ENCODE assay signal across 11 cellular contexts in genomic region chr10:70255329-70256299, GRCh38. TPM values are rescaled to one million over a fixed set of nuclear protein-coding genes. Genes with fewer than 3 reads are reported as not detected.
DNase-seq lines count a peak whose midpoint lies in the region; ATAC-seq, FAIRE-seq and TF ChIP-seq lines count a peak whose summit lies in the region.
"Had no signal": no experiment of that assay in that cellular context is flagged by ENCODE, and none has a peak within 500 bp of the region (broad histone marks: within the 10 kb centered on the region; RNA-seq: fewer than 3 reads in every experiment).

No MANE protein-coding gene starts in this region.

- ATAC-seq in K562 (peak; percentile 45; the same call in 2 of the 3 replicates), HepG2 (peak; percentile 68), GM21529 (IDR thresholded peaks at IDR 0.05; ENCODE audit: unreplicated experiment) (no peak), GM21825 (IDR thresholded peaks at IDR 0.05; ENCODE audit: unreplicated experiment) (no peak)

- no peak for DNase-seq in AG04449 (ENCODE audit: low read depth, low spot score)
- peak in 1 of 4 experiments; percentile 39 for DNase-seq in K562 (ENCODE audit: extremely low read depth in 1 of 4, low spot score in 3 of 4)
- peak; percentile 82 for DNase-seq in HepG2 (ENCODE audit: low spot score)
- no peak for DNase-seq in NCI-H128 (lab: John Stamatoyannopoulos, UW; ENCODE audit: unreplicated experiment)
- DNase-seq in MG63 = no peak
- DNase-seq: OCI-M1, right lobe of liver had no signal

- H3K4me3 ChIP-seq in AG04449 (ENCODE audit: low read depth, low read length) (0 out of 2 replicates have a peak overlapping the region, but pooled peaks have one; percentile 3), K562 (no peak overlapping the region), HepG2 (replicated peaks in 1 of 3; ENCODE audit: insufficient read depth in 1 of 3, low read depth in 2 of 3, low read length in 3 of 3) (peak overlapping the region in 2 of 3 experiments; percentile 51 to 59; a peak in 5 of 6 replicates), MG63 (no peak overlapping the region)
- H3K4me3 ChIP-seq: right lobe of liver had no signal

- H3K4me1 Mint-ChIP-seq in IgD-negative memory B cell = peaks cover 0 to 1% (median 0%) of the 10 kb centered on the region in 3 donors

- H3K36me3 ChIP-seq in K562 (ENCODE audit: control insufficient read depth, insufficient read depth, low read length) (no peaks in the 10 kb centered on the region), HepG2 (replicated peaks in 1 of 2; ENCODE audit: control insufficient read depth in 1 of 2, insufficient read depth in 2 of 2, low read length in 2 of 2) (no peaks in the 10 kb centered on the region), MG63 (no peaks in the 10 kb centered on the region)
- H3K36me3 ChIP-seq: right lobe of liver had no signal

- WGBS in K562 (ENCODE audit: insufficient coverage, low coverage, missing lambda C conversion rate) = 55% methylated on average over 70 of the region's 73 CpGs
- WGBS in HepG2 (ENCODE audit: low lambda C conversion rate) = 61% methylated on average over 67 of the region's 73 CpGs

- intact Hi-C loops in K562 (cut with micrococcal nuclease) (no loop called here), HepG2 (cut with micrococcal nuclease; ENCODE audit: unreplicated experiment) (no loop called here)

- TF ChIP-seq EP300 in K562 (IDR thresholded peaks at IDR 0.05; ENCODE audit: low read length) (no peak), HepG2 (IDR thresholded peaks at IDR 0.05; ENCODE audit: low read depth in 2 of 2, low read length in 2 of 2) (peak; percentile 31 to 67; a peak in 1 of 4 replicates), HepG2 (CRISPR knock-in tag; IDR thresholded peaks at IDR 0.05; ENCODE audit: borderline replicate concordance) (no peak; the same call in 1 of the 2 replicates)

- H3K36me3 Mint-ChIP-seq in IgD-negative memory B cell = peaks cover 1% of the 10 kb centered on the region

- 0 out of 4 replicates have a peak overlapping the region, but pooled peaks of 1 of the 2 experiments have one; percentile 19 for H3K9ac ChIP-seq in K562 (ENCODE audit: insufficient read depth in 1 of 2, low read depth in 2 of 2, low read length in 2 of 2)
- peak overlapping the region; percentile 26; the same call in 1 of the 2 replicates for H3K9ac ChIP-seq in HepG2 (ENCODE audit: insufficient read depth, low read depth, low read length)

- no peaks in the 10 kb centered on the region for H3K9me1 ChIP-seq in K562 (ENCODE audit: control insufficient read depth, insufficient read depth, low read length)

- in situ Hi-C loops in K562 (cut with MboI) (no loop called here), HepG2 (cut with HindIII; ENCODE audit: extremely low pct_ligation_motif_present, low pct_unique_long_range_greater_than_20kb) (no loop called here)

- H3K27ac ChIP-seq in K562 (ENCODE audit: extremely low read depth, low read depth, low read length) (no peak overlapping the region), HepG2 (ENCODE audit: extremely low read length, insufficient read depth, low read length) (no peak overlapping the region)
- H3K27ac ChIP-seq: right lobe of liver had no signal

- H3K4me2 ChIP-seq in K562 (ENCODE audit: insufficient read depth, low read length) (no peak overlapping the region), HepG2 (ENCODE audit: low read depth, low read length) (peak overlapping the region; percentile 79)

- CTCF ChIA-PET in AG04449 (lab: Yijun Ruan, JAX) = interaction anchor here (1.2 to 2.4 kb wide), 3 partner anchors 10 to 12 kb away, joined by 3 to 13 read pairs (median 5); no protein-coding TSS in a partner anchor
- CTCF ChIA-PET in K562 (lab: Yijun Ruan, JAX; ENCODE audit: low intra/inter-chr PET ratio) = no interaction called here
- CTCF ChIA-PET in HepG2 (lab: Yijun Ruan, JAX; ENCODE audit: low intra/inter-chr PET ratio, low total read pairs) = interaction anchor here (0.6 kb wide), 1 partner anchor 16 kb away, joined by 3 read pairs; no protein-coding TSS in a partner anchor

- H2AFZ ChIP-seq in K562 (ENCODE audit: low read depth, low read length) = no peak overlapping the region
- H2AFZ ChIP-seq in HepG2 (ENCODE audit: low read length) = no peak overlapping the region

- H3K9me3 ChIP-seq in K562 (replicated peaks; ENCODE audit: control insufficient read depth, insufficient read depth, low read depth, low read length) (no peaks in the 10 kb centered on the region), HepG2 (ENCODE audit: low read length) (no peaks in the 10 kb centered on the region), MG63 (no peaks in the 10 kb centered on the region)
- H3K9me3 ChIP-seq: right lobe of liver had no signal

- peak; percentile 15 for FAIRE-seq in K562 (lab: Jason Lieb, UNC)
- FAIRE-seq in HepG2 (lab: Jason Lieb, UNC) = peak; percentile 95

- peaks cover 40 to 63% of the 10 kb centered on the region in 2 experiments for H3K27me3 ChIP-seq in K562 (ENCODE audit: control insufficient read depth in 2 of 2, insufficient read depth in 2 of 2, low read length in 2 of 2)
- peaks cover 0 to 39% of the 10 kb centered on the region in 2 experiments; a peak in 4 of 5 replicates for H3K27me3 ChIP-seq in HepG2 (ENCODE audit: control insufficient read depth in 1 of 2, insufficient read depth in 2 of 2, low read length in 2 of 2)
- H3K27me3 ChIP-seq in MG63 = no peaks in the 10 kb centered on the region

- peaks cover 0 to 3% (median 0%) of the 10 kb centered on the region in 3 donors for H3K9me3 Mint-ChIP-seq in IgD-negative memory B cell

- TF ChIP-seq POLR2A in K562 (conservative IDR thresholded peaks at IDR 0.05) = no peak
- no peak for TF ChIP-seq POLR2A in HepG2 (IDR thresholded peaks at IDR 0.05; ENCODE audit: insufficient read depth in 1 of 2, low read depth in 2 of 2, low read length in 2 of 2)

- H3K79me2 ChIP-seq in K562 (ENCODE audit: control insufficient read depth, insufficient read depth, low read length) (no peaks in the 10 kb centered on the region), HepG2 (ENCODE audit: insufficient read depth, low read length) (no peaks in the 10 kb centered on the region)

- no TSS peak for BruUV-seq in K562 (replicated peaks; lab: Mats Ljungman, UMichigan)
- BruUV-seq in HepG2 (replicated peaks; lab: Mats Ljungman, UMichigan) = no TSS peak

- no peak overlapping the region for H3K27ac Mint-ChIP-seq in IgD-negative memory B cell

- POLR2A ChIA-PET in AG04449 (lab: Yijun Ruan, JAX) = no interaction called here
- POLR2A ChIA-PET in K562 (lab: Yijun Ruan, JAX) = interaction anchor here (0.8 to 0.9 kb wide), 2 partner anchors 9 to 12 kb away, joined by 3 to 4 read pairs; no protein-coding TSS in a partner anchor
- POLR2A ChIA-PET in HepG2 (lab: Yijun Ruan, JAX) = interaction anchor here (0.7 to 2.0 kb wide), 3 partner anchors 9 to 23 kb away, joined by 3 to 5 read pairs (median 3); no protein-coding TSS in a partner anchor

- peaks cover 0 to 15% of the 10 kb centered on the region in 2 experiments; a peak in 3 of 5 replicates for H3K4me1 ChIP-seq in K562 (replicated peaks in 1 of 2; ENCODE audit: control insufficient read depth in 2 of 2, insufficient read depth in 2 of 2, low read length in 2 of 2)
- peaks cover 64% of the 10 kb centered on the region for H3K4me1 ChIP-seq in HepG2 (ENCODE audit: insufficient read depth, low read length)

- H3K27me3 Mint-ChIP-seq in IgD-negative memory B cell = peaks cover 42% of the 10 kb centered on the region

- H4K20me1 ChIP-seq in K562 (replicated peaks; ENCODE audit: control insufficient read depth, insufficient read depth, low read length) (no peaks in the 10 kb centered on the region), HepG2 (ENCODE audit: insufficient read depth, low read length) (no peaks in the 10 kb centered on the region)

- no peak for TF ChIP-seq RAD21 in K562 (CRISPR knock-in tag; conservative IDR thresholded peaks at IDR 0.05 in 1 of 2, IDR thresholded peaks at IDR 0.05 in 1 of 2)
- no peak for TF ChIP-seq RAD21 in HepG2 (CRISPR knock-in tag; IDR thresholded peaks at IDR 0.05)

- peak overlapping the region in 3 of 4 donors; percentile 39 to 55 (median 53) for H3K4me3 Mint-ChIP-seq in IgD-negative memory B cell

- TF ChIP-seq CTCF in AG04449 (IDR thresholded peaks at IDR 0.05; ENCODE audit: insufficient read depth, low read length, missing control alignments) = peak; percentile 10
- no peak for TF ChIP-seq CTCF in K562 (IDR thresholded peaks at IDR 0.05 in 2 of 3, conservative IDR thresholded peaks at IDR 0.05 in 1 of 3; ENCODE audit: insufficient read depth in 2 of 3, low read depth in 1 of 3, low read length in 3 of 3)
- TF ChIP-seq CTCF in HepG2 (CRISPR knock-in tag; IDR thresholded peaks at IDR 0.05) = no peak

RNA-seq across cellular contexts. Expression of gene PPA1, which starts 22.4 kb away (rescaled TPM):
- 76.4 TPM for polyA plus RNA-seq in IgD-negative memory B cell
- total RNA-seq in K562 (2011; cell fraction: chromatin; rRNA removed; ENCODE audit: low replicate concordance) = 63.9 and 181 TPM in 2 replicates
- 50.4 and 54.7 TPM in 2 replicates for total RNA-seq in K562 (2011; cell fraction: nucleolus; rRNA removed)
- total RNA-seq in K562 (2011; cell fraction: nucleoplasm; rRNA removed) = 123 and 276 TPM in 2 replicates
- 378 and 453 TPM in 2 replicates for total RNA-seq in K562 (2014; rRNA removed)
- total RNA-seq in K562 (2014; rRNA removed; fragmentation: Illumina TruSeq; extraction: Trizol) = 635 and 699 TPM in 2 replicates
- 463 and 482 TPM in 2 replicates for total RNA-seq in K562 (2015; rRNA removed; fragmentation: Illumina TruSeq; extraction: Trizol)
- total RNA-seq in K562 (2021) = 418 and 448 TPM in 2 replicates
- 408 and 606 TPM in 2 replicates for polyA plus RNA-seq in K562 (2011; rRNA removed)
- polyA plus RNA-seq in K562 (2011; cell fraction: cytosol; rRNA removed) = 122 and 218 TPM in 2 replicates
- 92.6 and 127 TPM in 2 replicates for polyA plus RNA-seq in K562 (2011; cell fraction: nucleus; rRNA removed)
- polyA plus RNA-seq in K562 (2012) = 299 and 379 TPM in 2 replicates
- polyA plus RNA-seq in K562 (2014; fragmentation: Illumina TruSeq; extraction: Trizol) = 454 and 471 TPM in 2 replicates
- polyA plus RNA-seq in K562 (2014; fragmentation: Nextera tagmentation; extraction: Ambion mirVana) = 100 to 1,000 TPM; 301 to 366 TPM
- polyA plus RNA-seq in K562 (2014; rRNA removed) = 591 and 627 TPM in 2 replicates
- 573 and 613 TPM in 2 replicates for polyA minus RNA-seq in K562 (2011; rRNA and poly(A)+ RNA removed)
- 121 and 162 TPM in 2 replicates for polyA minus RNA-seq in K562 (2011; cell fraction: cytosol; rRNA and poly(A)+ RNA removed)
- 49.1 and 87.5 TPM in 2 replicates for polyA minus RNA-seq in K562 (2011; cell fraction: nucleus; rRNA and poly(A)+ RNA removed)
- 250 and 371 TPM in 2 replicates for total RNA-seq in HepG2 (2016; rRNA removed; fragmentation: Illumina TruSeq; extraction: Trizol)
- total RNA-seq in HepG2 (2016; cell fraction: cytosol; rRNA removed; fragmentation: Illumina TruSeq; extraction: Trizol; ENCODE audit: low read depth) = 82.0 and 100 TPM in 2 replicates
- total RNA-seq in HepG2 (2016; cell fraction: insoluble cytoplasmic fraction; rRNA removed; fragmentation: Illumina TruSeq; extraction: Trizol) = 255 and 390 TPM in 2 replicates
- 165 and 176 TPM in 2 replicates for total RNA-seq in HepG2 (2016; cell fraction: membrane; rRNA removed; fragmentation: Illumina TruSeq; extraction: Trizol)
- 97.3 and 103 TPM in 2 replicates for total RNA-seq in HepG2 (2016; cell fraction: nucleus; rRNA removed; fragmentation: Illumina TruSeq; extraction: Trizol)
- 104 and 136 TPM in 2 replicates for polyA plus RNA-seq in HepG2 (2011; rRNA removed)
- polyA plus RNA-seq in HepG2 (2011; cell fraction: cytosol; rRNA removed) = 79.2 and 103 TPM in 2 replicates
- polyA plus RNA-seq in HepG2 (2011; cell fraction: nucleus; rRNA removed) = 29.6 and 38.4 TPM in 2 replicates
- 160 and 173 TPM in 2 replicates for polyA plus RNA-seq in HepG2 (2012)
- 83.3 and 87.7 TPM in 2 replicates for polyA plus RNA-seq in HepG2 (2016; cell fraction: cytosol; fragmentation: Illumina TruSeq; extraction: Trizol; ENCODE audit: low read depth)
- polyA plus RNA-seq in HepG2 (2016; cell fraction: insoluble cytoplasmic fraction; fragmentation: Illumina TruSeq; extraction: Trizol; ENCODE audit: low read depth) = 345 and 373 TPM in 2 replicates
- 131 and 143 TPM in 2 replicates for polyA plus RNA-seq in HepG2 (2016; cell fraction: membrane; fragmentation: Illumina TruSeq; extraction: Trizol; ENCODE audit: low read depth)
- 129 and 132 TPM in 2 replicates for polyA plus RNA-seq in HepG2 (2016; cell fraction: nucleus; fragmentation: Illumina TruSeq; extraction: Trizol; ENCODE audit: insufficient read depth, low read depth)
- 27.3 and 92.0 TPM in 2 replicates for polyA minus RNA-seq in HepG2 (2011; rRNA and poly(A)+ RNA removed; ENCODE audit: low replicate concordance)
- 75.4 and 86.8 TPM in 2 replicates for polyA minus RNA-seq in HepG2 (2011; cell fraction: cytosol; rRNA and poly(A)+ RNA removed)
- polyA minus RNA-seq in HepG2 (2011; cell fraction: nucleus; rRNA and poly(A)+ RNA removed) = 78.9 and 82.8 TPM in 2 replicates
- total RNA-seq in MG63 (2014; rRNA removed; shearing (Covaris generic); ENCODE audit: low replicate concordance) = 437 and 481 TPM in 2 replicates

RNA-seq across cellular contexts. Expression of gene NPFFR1, which starts 28.2 kb away (rescaled TPM):
- polyA plus RNA-seq in IgD-negative memory B cell (not detected), K562 (2011; rRNA removed) (not detected in 2 replicates), K562 (2014; fragmentation: Illumina TruSeq; extraction: Trizol) (not detected in 2 replicates), K562 (2014; fragmentation: Nextera tagmentation; extraction: Ambion mirVana) (not detected), K562 (2014; rRNA removed) (not detected in 2 replicates), HepG2 (2011; rRNA removed) (not detected in 2 replicates)
- not detected in 2 replicates for total RNA-seq in K562 (2011; cell fraction: chromatin; rRNA removed; ENCODE audit: low replicate concordance)
- not detected in 2 replicates for total RNA-seq in K562 (2011; cell fraction: nucleolus; rRNA removed)
- not detected in 2 replicates for total RNA-seq in K562 (2011; cell fraction: nucleoplasm; rRNA removed)
- total RNA-seq in K562 (2014; rRNA removed) (not detected in 2 replicates), K562 (2014; rRNA removed; fragmentation: Illumina TruSeq; extraction: Trizol) (under 0.01 TPM in 1 of 2 replicates, not detected in the other), K562 (2015; rRNA removed; fragmentation: Illumina TruSeq; extraction: Trizol) (not detected in 2 replicates), K562 (2021) (not detected in 2 replicates), HepG2 (2016; rRNA removed; fragmentation: Illumina TruSeq; extraction: Trizol) (under 0.01 TPM in 1 of 2 replicates, not detected in the other)
- polyA plus RNA-seq in K562 (2011; cell fraction: cytosol; rRNA removed) = under 0.01 TPM in 1 of 2 replicates, not detected in the other
- polyA plus RNA-seq in K562 (2011; cell fraction: nucleus; rRNA removed) = not detected in 2 replicates
- polyA plus RNA-seq in K562 (2012) = not detected in 2 replicates
- not detected in 2 replicates for polyA minus RNA-seq in K562 (2011; rRNA and poly(A)+ RNA removed)
- polyA minus RNA-seq in K562 (2011; cell fraction: cytosol; rRNA and poly(A)+ RNA removed) = not detected in 2 replicates
- polyA minus RNA-seq in K562 (2011; cell fraction: nucleus; rRNA and poly(A)+ RNA removed) = not detected in 2 replicates
- total RNA-seq in HepG2 (2016; cell fraction: cytosol; rRNA removed; fragmentation: Illumina TruSeq; extraction: Trizol; ENCODE audit: low read depth) = under 0.01 TPM in 1 of 2 replicates, not detected in the other
- total RNA-seq in HepG2 (2016; cell fraction: insoluble cytoplasmic fraction; rRNA removed; fragmentation: Illumina TruSeq; extraction: Trizol) = 0.02 TPM in 1 of 2 replicates, not detected in the other
- total RNA-seq in HepG2 (2016; cell fraction: membrane; rRNA removed; fragmentation: Illumina TruSeq; extraction: Trizol) = not detected in 2 replicates
- total RNA-seq in HepG2 (2016; cell fraction: nucleus; rRNA removed; fragmentation: Illumina TruSeq; extraction: Trizol) = not detected in 2 replicates
- polyA plus RNA-seq in HepG2 (2011; cell fraction: cytosol; rRNA removed) = not detected in 2 replicates
- 0.02 TPM in 1 of 2 replicates, not detected in the other for polyA plus RNA-seq in HepG2 (2011; cell fraction: nucleus; rRNA removed)
- polyA plus RNA-seq in HepG2 (2012) = not detected in 2 replicates
- 0.01 and 0.02 TPM in 2 replicates for polyA plus RNA-seq in HepG2 (2016; cell fraction: cytosol; fragmentation: Illumina TruSeq; extraction: Trizol; ENCODE audit: low read depth)
- polyA plus RNA-seq in HepG2 (2016; cell fraction: insoluble cytoplasmic fraction; fragmentation: Illumina TruSeq; extraction: Trizol; ENCODE audit: low read depth) = not detected in 2 replicates
- not detected in 2 replicates for polyA plus RNA-seq in HepG2 (2016; cell fraction: membrane; fragmentation: Illumina TruSeq; extraction: Trizol; ENCODE audit: low read depth)
- polyA plus RNA-seq in HepG2 (2016; cell fraction: nucleus; fragmentation: Illumina TruSeq; extraction: Trizol; ENCODE audit: insufficient read depth, low read depth) = not detected in 2 replicates
- not detected in 2 replicates for polyA minus RNA-seq in HepG2 (2011; rRNA and poly(A)+ RNA removed; ENCODE audit: low replicate concordance)
- not detected in 2 replicates for polyA minus RNA-seq in HepG2 (2011; cell fraction: cytosol; rRNA and poly(A)+ RNA removed)
- under 0.01 TPM in 1 of 2 replicates, not detected in the other for polyA minus RNA-seq in HepG2 (2011; cell fraction: nucleus; rRNA and poly(A)+ RNA removed)
- not detected in 2 replicates for total RNA-seq in MG63 (2014; rRNA removed; shearing (Covaris generic); ENCODE audit: low replicate concordance)
- total RNA-seq: Caco-2, right lobe of liver had no signal

Comparison
In these comparisons a context has a peak if more than half of its experiments do, and no peak if none do; other contexts are left out.
1. H3K4me3 ChIP-seq: peak in AG04449 (single experiment) and HepG2 (2 of 3); none in K562 (single experiment) and MG63 (single experiment).
2. ATAC-seq: peak in K562 (single experiment) and HepG2 (single experiment); none in GM21529 (single experiment) and GM21825 (single experiment).